Comparison of ENCODE assay signal across 8 cellular contexts in genomic region chr11:66637557-66638176, GRCh38. TPM values are rescaled to one million over a fixed set of nuclear protein-coding genes. Genes with fewer than 3 reads are reported as not detected.
DNase-seq lines count a peak whose midpoint lies in the region; ATAC-seq and TF ChIP-seq lines count a peak whose summit lies in the region.

No MANE protein-coding gene starts in this region.

- H3K36me3 Mint-ChIP-seq in activated naive CD8-positive, alpha-beta T cell: peaks cover 25% of the 10 kb centered on the region

- no peak for ATAC-seq in HG03045 (IDR thresholded peaks at IDR 0.05; ENCODE audit: unreplicated experiment)
- no peak for ATAC-seq in GM18909 (IDR thresholded peaks at IDR 0.05; ENCODE audit: poor library complexity, unreplicated experiment)

- H3K27me3 ChIP-seq in AG04450 (ENCODE audit: control insufficient read depth, insufficient read depth, low read length) (no peaks in the 10 kb centered on the region), testis (no peaks in the 10 kb centered on the region)

- no peak for TF ChIP-seq CTCF in AG04450 (IDR thresholded peaks at IDR 0.05; ENCODE audit: low read depth, low read length)
- TF ChIP-seq CTCF in testis (IDR thresholded peaks at IDR 0.05): no peak

- no peaks in the 10 kb centered on the region for H3K36me3 ChIP-seq in testis (ENCODE audit: low read depth, missing control alignments)

- no peak for TF ChIP-seq POLR2A in testis (IDR thresholded peaks at IDR 0.05)

- CTCF ChIA-PET in AG04450 (lab: Charles Lee): interaction anchor here (0.6 to 1.4 kb wide), 4 partner anchors 19 to 1146 kb away, joined by 3 to 5 read pairs (median 3); partner anchors contain the start of genes CCDC87 and CCS
- CTCF ChIA-PET in HEK293T (lab: Yijun Ruan, JAX): interaction anchor here (0.7 to 1.3 kb wide), 3 partner anchors 10 to 45 kb away, joined by 3 to 5 read pairs (median 4); partner anchors contain the start of genes CCDC87 and RBM4B

- H3K4me1 Mint-ChIP-seq in activated naive CD8-positive, alpha-beta T cell (ENCODE audit: low read depth): peaks cover 61% of the 10 kb centered on the region

- intact Hi-C loops in testis (cut with DNase I; ENCODE audit: low total_unique reads): loop anchor here (5.0 kb wide), 1 partner anchor 40 kb away; the partner anchor contains the start of gene RBM4B

- DNase-seq in AG04450 (ENCODE audit: low read depth, low spot score): no peak
- peak; percentile 22 for DNase-seq in HEK293T (ENCODE audit: extremely low spot score)
- DNase-seq in iris pigment epithelial cell (ENCODE audit: low read depth): peak; percentile 25
- DNase-seq in testis: peak; percentile 54
- DNase-seq in NCI-H1417 (lab: John Stamatoyannopoulos, UW): no peak

- POLR2A ChIA-PET in AG04450 (lab: Yijun Ruan, JAX): interaction anchor here (0.7 to 3.0 kb wide), 14 partner anchors 8 to 206 kb away, joined by 3 to 61 read pairs (median 5); partner anchors contain the start of genes ACTN3, CTSF, DPP3 and RBM14
- POLR2A ChIA-PET in HEK293T (lab: Yijun Ruan, JAX): interaction anchor here (0.8 to 7.5 kb wide), 21 partner anchors 9 to 418 kb away, joined by 3 to 84 read pairs (median 5); partner anchors contain the start of genes CCDC87, CCS, CTSF and RBM14

- WGBS in testis, 2 donors: 25 to 26% methylated on average over 12 of the region's 12 CpGs

- no peaks in the 10 kb centered on the region for H3K27me3 Mint-ChIP-seq in activated naive CD8-positive, alpha-beta T cell

- H3K4me1 ChIP-seq in testis: peaks cover 39% of the 10 kb centered on the region

- H3K4me3 ChIP-seq in AG04450 (ENCODE audit: low read depth, low read length) (peak overlapping the region; percentile 59), testis (peak overlapping the region; percentile 82 to 95)

- H3K4me3 Mint-ChIP-seq in activated naive CD8-positive, alpha-beta T cell: peak overlapping the region; percentile 97

- no peaks in the 10 kb centered on the region; the same call in 1 of the 2 replicates for H3K9me3 ChIP-seq in AG04450 (ENCODE audit: control insufficient read depth, insufficient read depth, low read length)
- no peaks in the 10 kb centered on the region for H3K9me3 ChIP-seq in testis

- H3K27ac ChIP-seq in AG04450 (ENCODE audit: low read depth, low read length) (peak overlapping the region; percentile 86), testis (peak overlapping the region; percentile 73 to 88)

- H3K9me3 Mint-ChIP-seq in activated naive CD8-positive, alpha-beta T cell (ENCODE audit: low read depth): no peaks in the 10 kb centered on the region

- H3K27ac Mint-ChIP-seq in activated naive CD8-positive, alpha-beta T cell: peak overlapping the region; percentile 97

TF ChIP-seq in HEK293T, 16 proteins besides CTCF, POLR2A, EP300 and RAD21:
- TF ChIP-seq LEF1 (IDR thresholded peaks at IDR 0.05; ENCODE audit: borderline replicate concordance): no peak
- TF ChIP-seq SUZ12 (IDR thresholded peaks at IDR 0.05): no peak
- TF ChIP-seq L3MBTL2 (conservative IDR thresholded peaks at IDR 0.05): no peak
- TF ChIP-seq FOXA1 (IDR thresholded peaks at IDR 0.05): no peak
- TF ChIP-seq TARDBP (IDR thresholded peaks at IDR 0.05): no peak

RNA-seq across cellular contexts. Expression of gene RBM4, which starts 0.8 kb away (rescaled TPM):
- polyA plus RNA-seq in AG04450 (2011; rRNA removed): 234 and 272 TPM in 2 replicates
- polyA minus RNA-seq in AG04450 (2011; rRNA and poly(A)+ RNA removed): 167 and 183 TPM in 2 replicates
- total RNA-seq in testis: 100 to 1,000 TPM in 1 of 2 donors, 10 to 100 TPM in 1; 95.2 to 123 TPM
- 137 TPM for polyA plus RNA-seq in testis (ENCODE audit: insufficient read depth, low read depth, low replicate concordance)

RNA-seq across cellular contexts. Expression of gene RBM14, which starts 21.2 kb away (rescaled TPM):
- polyA plus RNA-seq in AG04450 (2011; rRNA removed): 21.4 and 25.0 TPM in 2 replicates
- 20.6 and 22.4 TPM in 2 replicates for polyA minus RNA-seq in AG04450 (2011; rRNA and poly(A)+ RNA removed)
- 100 to 1,000 TPM; 146 to 149 TPM for total RNA-seq in testis
- 85.2 TPM for polyA plus RNA-seq in testis (ENCODE audit: insufficient read depth, low read depth, low replicate concordance)

RNA-seq across cellular contexts. Expression of gene RBM4B, which starts 40.0 kb away (rescaled TPM):
- 37.4 and 43.8 TPM in 2 replicates for polyA plus RNA-seq in AG04450 (2011; rRNA removed)
- polyA minus RNA-seq in AG04450 (2011; rRNA and poly(A)+ RNA removed): 28.9 and 32.4 TPM in 2 replicates
- 10 to 100 TPM; 35.0 to 35.7 TPM for total RNA-seq in testis
- polyA plus RNA-seq in testis (ENCODE audit: insufficient read depth, low read depth, low replicate concordance): 35.2 TPM

RNA-seq across cellular contexts. Expression of gene CCS, which starts 44.7 kb away (rescaled TPM):
- polyA plus RNA-seq in AG04450 (2011; rRNA removed) (26.7 and 30.3 TPM in 2 replicates), testis (ENCODE audit: insufficient read depth, low read depth, low replicate concordance) (67.5 TPM)
- polyA minus RNA-seq in AG04450 (2011; rRNA and poly(A)+ RNA removed): 31.1 and 35.4 TPM in 2 replicates
- 10 to 100 TPM; 70.7 to 83.2 TPM for total RNA-seq in testis

RNA-seq across cellular contexts. Expression of gene CCDC87, which starts 44.8 kb away (rescaled TPM):
- 0.11 and 0.19 TPM in 2 replicates for polyA plus RNA-seq in AG04450 (2011; rRNA removed)
- polyA minus RNA-seq in AG04450 (2011; rRNA and poly(A)+ RNA removed): 0.23 TPM in 1 of 2 replicates, not detected in the other
- total RNA-seq in testis: 10 to 100 TPM; 14.4 to 26.3 TPM
- polyA plus RNA-seq in testis (ENCODE audit: insufficient read depth, low read depth, low replicate concordance): 37.2 TPM

Comparison
In these comparisons a context has a peak if more than half of its experiments do, and no peak if none do; other contexts are left out.
1. DNase-seq: peak in HEK293T (single experiment), iris pigment epithelial cell (single experiment) and testis (single experiment); none in AG04450 (single experiment) and NCI-H1417 (0 of 3).